ENCODE assay signal across 9 cellular contexts in genomic region chr22:20118572-20119020, GRCh38. TPM values are rescaled to one million over a fixed set of nuclear protein-coding genes. Genes with fewer than 3 reads are reported as not detected.
DNase-seq lines count a peak whose midpoint lies in the region; ATAC-seq and TF ChIP-seq lines count a peak whose summit lies in the region.
"Had no signal": no experiment of that assay in that cellular context is flagged by ENCODE, and none has a peak within 500 bp of the region (broad histone marks: within the 10 kb centered on the region; RNA-seq: fewer than 3 reads in every experiment).

No MANE protein-coding gene starts in this region.

- ATAC-seq in left colon (no peak), GM18909 (IDR thresholded peaks at IDR 0.05; ENCODE audit: poor library complexity, unreplicated experiment) (no peak)

- H3K4me1 ChIP-seq in OCI-LY7 (ENCODE audit: insufficient read depth, low read length, poor library complexity, severe bottlenecking) (peaks cover 25% of the 10 kb centered on the region), osteoblast (ENCODE audit: insufficient read depth, low read length) (peaks cover 20% of the 10 kb centered on the region)

- H3K4me3 ChIP-seq in OCI-LY7 (ENCODE audit: low read depth, low read length, poor library complexity, severe bottlenecking) (peak overlapping the region; percentile 98), osteoblast (ENCODE audit: insufficient read depth, low read length) (peak overlapping the region; percentile 99)

- CTCF ChIA-PET in OCI-LY7 (lab: Charles Lee; ENCODE audit: unreplicated experiment) = no interaction called here

- H4K20me1 ChIP-seq in OCI-LY7 (ENCODE audit: insufficient read depth, low read length) (peaks cover 14% of the 10 kb centered on the region; the same call in 1 of the 2 replicates), osteoblast (ENCODE audit: insufficient read depth, low read length) (peaks cover 18% of the 10 kb centered on the region)

- H3K9me3 ChIP-seq in OCI-LY7 (ENCODE audit: low read length) = no peaks in the 10 kb centered on the region
- H3K9me3 ChIP-seq in osteoblast (ENCODE audit: low read depth, low read length) = no peaks in the 10 kb centered on the region

- peaks cover 73% of the 10 kb centered on the region for H3K79me2 ChIP-seq in OCI-LY7 (ENCODE audit: insufficient read depth, low read depth, low read length)
- peaks cover 89% of the 10 kb centered on the region for H3K79me2 ChIP-seq in osteoblast (ENCODE audit: insufficient read depth, low read length)

- peak; percentile 37 for DNase-seq in ELR (ENCODE audit: low read depth)
- no peak for DNase-seq in OCI-LY7 (ENCODE audit: low spot score)
- peak; percentile 35 to 40 for DNase-seq in erythroblast (lab: John Stamatoyannopoulos, UW)
- DNase-seq in osteoblast (ENCODE audit: insufficient read length, low spot score, missing footprints) = peak; percentile 87
- no peak for DNase-seq in left colon
- DNase-seq in middle frontal gyrus (ENCODE audit: extremely low spot score, low spot score) = no peak
- DNase-seq in ecto neural progenitor cell (ENCODE audit: low spot score) = no peak

- H3K9me2 ChIP-seq in OCI-LY7 (ENCODE audit: insufficient read depth, low read length) = no peaks in the 10 kb centered on the region

- peak overlapping the region; percentile 74 for H3K27ac ChIP-seq in OCI-LY7 (ENCODE audit: low read depth, low read length, poor library complexity, severe bottlenecking)
- peak overlapping the region; percentile 29 for H3K27ac ChIP-seq in osteoblast (ENCODE audit: low read depth, low read length)

- no peak for TF ChIP-seq CTCF in OCI-LY7 (conservative IDR thresholded peaks at IDR 0.05; ENCODE audit: low read length)
- no peak for TF ChIP-seq CTCF in osteoblast (IDR thresholded peaks at IDR 0.05; ENCODE audit: extremely low read depth, low read depth, low read length)

- no peaks in the 10 kb centered on the region for H3K27me3 ChIP-seq in osteoblast (ENCODE audit: insufficient read depth, low read length)

- TF ChIP-seq POLR2A in erythroblast (IDR thresholded peaks at IDR 0.05; ENCODE audit: low read length) = no peak

- intact Hi-C loops in OCI-LY7 (cut with micrococcal nuclease; ENCODE audit: unreplicated experiment) (no loop called here), left colon (cut with DNase I, micrococcal nuclease) (no loop called here)

- TSS peak; percentile 82 for BruUV-seq in OCI-LY7 (replicated peaks; lab: Mats Ljungman, UMichigan)

- H3K4me2 ChIP-seq in OCI-LY7 (ENCODE audit: low read length) (peak overlapping the region; percentile 75), osteoblast (ENCODE audit: insufficient read depth, low read length) (peak overlapping the region; percentile 84)

- no peak overlapping the region for H2AFZ ChIP-seq in OCI-LY7 (ENCODE audit: low read length)
- no peak overlapping the region for H2AFZ ChIP-seq in osteoblast (ENCODE audit: low read length)

- POLR2A ChIA-PET in OCI-LY7 (lab: Charles Lee) = no interaction called here

- peaks cover 83% of the 10 kb centered on the region for H3K36me3 ChIP-seq in OCI-LY7 (ENCODE audit: insufficient read depth, low read length)
- peaks cover 49% of the 10 kb centered on the region for H3K36me3 ChIP-seq in osteoblast (ENCODE audit: insufficient read depth, low read length)

RNA-seq across cellular contexts. Expression of gene TRMT2A, which starts 1.6 kb away (rescaled TPM):
- total RNA-seq in OCI-LY7 (2014; rRNA removed; shearing (Covaris generic)) = 118 and 126 TPM in 2 replicates
- total RNA-seq in OCI-LY7 (2022) (97.5 and 104 TPM in 2 replicates), osteoblast (35.9 and 43.8 TPM in 2 replicates), left colon (10 to 100 TPM; 33.3 to 36.4 TPM)

RNA-seq across cellular contexts. Expression of gene RANBP1, which starts 2.7 kb away (rescaled TPM):
- total RNA-seq in OCI-LY7 (2014; rRNA removed; shearing (Covaris generic)) = 570 and 652 TPM in 2 replicates
- total RNA-seq in OCI-LY7 (2022) (398 and 406 TPM in 2 replicates), osteoblast (78.4 and 85.8 TPM in 2 replicates), left colon (10 to 100 TPM; 57.2 to 80.3 TPM)

RNA-seq across cellular contexts. Expression of gene ZDHHC8, which starts 13.0 kb away (rescaled TPM):
- 1.8 and 2.3 TPM in 2 replicates for total RNA-seq in OCI-LY7 (2014; rRNA removed; shearing (Covaris generic))
- total RNA-seq in OCI-LY7 (2022) (9.6 and 16.7 TPM in 2 replicates), osteoblast (9.8 and 11.8 TPM in 2 replicates), left colon (10 to 100 TPM; 36.9 to 37.0 TPM)

RNA-seq across cellular contexts. Expression of gene CCDC188, which starts 32.3 kb away (rescaled TPM):
- total RNA-seq in OCI-LY7 (2014; rRNA removed; shearing (Covaris generic)) = not detected in 2 replicates
- total RNA-seq in OCI-LY7 (2022) = not detected in 2 replicates
- total RNA-seq in osteoblast = 0.36 and 0.59 TPM in 2 replicates
- 1 to 10 TPM in 1 of 2 donors, under 1 TPM in 1; 0.58 to 1.5 TPM for total RNA-seq in left colon
- total RNA-seq: activated CD8-positive, alpha-beta memory T cell treated with anti-CD3 and anti-CD28 coated beads for 36 hours had no signal

RNA-seq across cellular contexts. Expression of gene DGCR8, which starts 38.6 kb away (rescaled TPM):
- total RNA-seq in OCI-LY7 (2014; rRNA removed; shearing (Covaris generic)) = 49.5 and 53.4 TPM in 2 replicates
- total RNA-seq in OCI-LY7 (2022) = 68.2 and 75.6 TPM in 2 replicates
- 25.9 and 44.2 TPM in 2 replicates for total RNA-seq in osteoblast
- total RNA-seq in left colon = 10 to 100 TPM; 32.7 to 46.8 TPM

Comparison
In these comparisons a context has a peak if more than half of its experiments do, and no peak if none do; other contexts are left out.
1. DNase-seq: peak in ELR (single experiment), erythroblast (2 of 2) and osteoblast (single experiment); none in OCI-LY7 (single experiment), left colon (0 of 2), middle frontal gyrus (single experiment) and ecto neural progenitor cell (single experiment).